15 cellular contexts compared by ENCODE assay signal in genomic region chr2:108477062-108477461, GRCh38. TPM values are rescaled to one million over a fixed set of nuclear protein-coding genes. Genes with fewer than 3 reads are reported as not detected.
DNase-seq lines count a peak whose midpoint lies in the region; ATAC-seq and TF ChIP-seq lines count a peak whose summit lies in the region.
"Had no signal": no experiment of that assay in that cellular context is flagged by ENCODE, and none has a peak within 500 bp of the region (broad histone marks: within the 10 kb centered on the region; RNA-seq: fewer than 3 reads in every experiment).

No MANE protein-coding gene starts in this region.

- H4K20me1 ChIP-seq in GM23338 (replicated peaks; ENCODE audit: insufficient read depth) = no peaks in the 10 kb centered on the region

- H3K27me3 ChIP-seq in CD8-positive, alpha-beta T cell (ENCODE audit: insufficient read depth, low read length) = no peaks in the 10 kb centered on the region
- H3K27me3 ChIP-seq in GM23338 (ENCODE audit: insufficient read depth) (no peaks in the 10 kb centered on the region), endodermal cell (ENCODE audit: control insufficient read depth, insufficient read depth, low read length, poor library complexity, severe bottlenecking) (no peaks in the 10 kb centered on the region)
- H3K27me3 ChIP-seq: BE2C had no signal

- H3K27ac ChIP-seq in CD8-positive, alpha-beta T cell (ENCODE audit: low read depth, low read length) = no peak overlapping the region
- H3K27ac ChIP-seq in GM23338 (ENCODE audit: low read depth) = no peak overlapping the region
- no peak overlapping the region for H3K27ac ChIP-seq in endodermal cell (ENCODE audit: low read depth, low read length)

- no peaks in the 10 kb centered on the region for H3K9me2 ChIP-seq in GM23338 (ENCODE audit: insufficient read depth)

- intact Hi-C loops in activated naive CD4-positive, alpha-beta T cell treated with anti-CD3 and anti-CD28 coated beads for 36 hours (cut with micrococcal nuclease) = loop anchor here (1.0 kb wide), 1 partner anchor 28 kb away; the partner anchor contains the start of gene GCC2
- intact Hi-C loops in CD8-positive, alpha-beta T cell (cut with DNase I, micrococcal nuclease) = loop anchor here in 1 of 2 experiments (10.0 kb wide), 1 partner anchor 298 kb away; no protein-coding TSS in a partner anchor

- no peaks in the 10 kb centered on the region for H3K9me3 Mint-ChIP-seq in activated naive CD4-positive, alpha-beta T cell treated with anti-CD3 and anti-CD28 coated beads for 36 hours
- H3K9me3 Mint-ChIP-seq in activated naive CD4-positive, alpha-beta T cell treated with anti-CD3 and anti-CD28 coated beads, Interleukin-2, amount 10 ng/mL, durations not matched to agents 7 days and 5 days = no peaks in the 10 kb centered on the region
- no peaks in the 10 kb centered on the region for H3K9me3 Mint-ChIP-seq in CD8-positive, alpha-beta T cell
- H3K9me3 Mint-ChIP-seq in GM23338 (no peaks in the 10 kb centered on the region), endodermal cell (no peaks in the 10 kb centered on the region)
- H3K9me3 Mint-ChIP-seq: CD4-positive, CD25-positive, alpha-beta regulatory T cell had no signal

- no peak overlapping the region for H2AFZ ChIP-seq in GM23338

- no peak for TF ChIP-seq CTCF in CD8-positive, alpha-beta T cell (IDR thresholded peaks at IDR 0.05)
- no peak for TF ChIP-seq CTCF in GM23338 (conservative IDR thresholded peaks at IDR 0.05; ENCODE audit: low read depth in 2 of 2)
- TF ChIP-seq CTCF in endodermal cell (conservative IDR thresholded peaks at IDR 0.05) = no peak

- POLR2A ChIA-PET in CD8-positive, alpha-beta T cell (lab: Charles Lee) = no interaction called here

- H3K36me3 Mint-ChIP-seq in activated naive CD4-positive, alpha-beta T cell treated with anti-CD3 and anti-CD28 coated beads for 36 hours (ENCODE audit: low read depth) = peaks cover 35% of the 10 kb centered on the region
- H3K36me3 Mint-ChIP-seq in activated naive CD4-positive, alpha-beta T cell treated with anti-CD3 and anti-CD28 coated beads, Interleukin-2, amount 10 ng/mL, durations not matched to agents 7 days and 5 days = peaks cover 52% of the 10 kb centered on the region
- peaks cover 83% of the 10 kb centered on the region for H3K36me3 Mint-ChIP-seq in CD8-positive, alpha-beta T cell
- H3K36me3 Mint-ChIP-seq in GM23338 (ENCODE audit: low read depth) = peaks cover 66% of the 10 kb centered on the region
- peaks cover 62% of the 10 kb centered on the region for H3K36me3 Mint-ChIP-seq in endodermal cell (ENCODE audit: low read depth)

- 81 to 100% methylated on average over 1 of the region's 1 CpG for WGBS in endodermal cell (ENCODE audit: insufficient coverage in 1 of 2, insufficient read length in 1 of 2), 2 experiments

- H3K27me3 Mint-ChIP-seq in activated naive CD4-positive, alpha-beta T cell treated with anti-CD3 and anti-CD28 coated beads for 36 hours (ENCODE audit: low read depth) = no peaks in the 10 kb centered on the region
- no peaks in the 10 kb centered on the region for H3K27me3 Mint-ChIP-seq in activated naive CD4-positive, alpha-beta T cell treated with anti-CD3 and anti-CD28 coated beads, Interleukin-2, amount 10 ng/mL, durations not matched to agents 7 days and 5 days
- no peaks in the 10 kb centered on the region for H3K27me3 Mint-ChIP-seq in CD8-positive, alpha-beta T cell (ENCODE audit: low read depth)
- H3K27me3 Mint-ChIP-seq in GM23338 (ENCODE audit: insufficient read depth, low read depth, poor library complexity) = peaks cover 3% of the 10 kb centered on the region
- no peaks in the 10 kb centered on the region for H3K27me3 Mint-ChIP-seq in endodermal cell (ENCODE audit: insufficient read depth)
- H3K27me3 Mint-ChIP-seq: CD4-positive, CD25-positive, alpha-beta regulatory T cell had no signal

- DNase-seq in activated naive CD4-positive, alpha-beta T cell treated with anti-CD3 and anti-CD28 coated beads for 36 hours = no peak
- DNase-seq in activated naive CD4-positive, alpha-beta T cell treated with anti-CD3 and anti-CD28 coated beads, Interleukin-2, amount 10 ng/mL, durations not matched to agents 7 days and 5 days = no peak
- no peak for DNase-seq in CD8-positive, alpha-beta T cell
- DNase-seq in GM23338 (ENCODE audit: low spot score) = no peak
- no peak for DNase-seq in endodermal cell
- DNase-seq in NCI-H2081 treated with DMSO at 0.1 percent for 48 hours (lab: John Stamatoyannopoulos, UW) = no peak
- DNase-seq: ACHN; BE2C; C1 segment of cervical spinal cord; CD4-positive, CD25-positive, alpha-beta regulatory T cell; DMS79 treated with DMSO at 0.1 percent for 48 hours; GF-D8; GOT3; H7; IMR-90 had no signal

- H3K27ac Mint-ChIP-seq in activated naive CD4-positive, alpha-beta T cell treated with anti-CD3 and anti-CD28 coated beads for 36 hours = peak overlapping the region; percentile 70
- H3K27ac Mint-ChIP-seq in activated naive CD4-positive, alpha-beta T cell treated with anti-CD3 and anti-CD28 coated beads, Interleukin-2, amount 10 ng/mL, durations not matched to agents 7 days and 5 days = no peak overlapping the region
- H3K27ac Mint-ChIP-seq in CD8-positive, alpha-beta T cell = peak overlapping the region; percentile 77
- peak overlapping the region; percentile 63 for H3K27ac Mint-ChIP-seq in GM23338
- peak overlapping the region; percentile 54 for H3K27ac Mint-ChIP-seq in endodermal cell

- no peaks in the 10 kb centered on the region for H3K79me2 ChIP-seq in GM23338 (replicated peaks; ENCODE audit: insufficient read depth)

- ATAC-seq in CD8-positive, alpha-beta T cell = no peak
- ATAC-seq in GM23338 = no peak

- H3K4me3 Mint-ChIP-seq in activated naive CD4-positive, alpha-beta T cell treated with anti-CD3 and anti-CD28 coated beads for 36 hours = no peak overlapping the region
- no peak overlapping the region for H3K4me3 Mint-ChIP-seq in activated naive CD4-positive, alpha-beta T cell treated with anti-CD3 and anti-CD28 coated beads, Interleukin-2, amount 10 ng/mL, durations not matched to agents 7 days and 5 days
- H3K4me3 Mint-ChIP-seq in CD8-positive, alpha-beta T cell = no peak overlapping the region
- no peak overlapping the region for H3K4me3 Mint-ChIP-seq in GM23338
- no peak overlapping the region for H3K4me3 Mint-ChIP-seq in endodermal cell
- H3K4me3 Mint-ChIP-seq: CD4-positive, CD25-positive, alpha-beta regulatory T cell had no signal

- no peak overlapping the region for H3K4me2 ChIP-seq in GM23338

- no peak overlapping the region for H3K9ac ChIP-seq in endodermal cell (ENCODE audit: extremely low read depth, low read length, poor library complexity, severe bottlenecking)

- no peaks in the 10 kb centered on the region for H3F3A ChIP-seq in GM23338 (replicated peaks; ENCODE audit: low read depth)

- CTCF ChIA-PET in activated naive CD4-positive, alpha-beta T cell treated with anti-CD3 and anti-CD28 coated beads for 36 hours (lab: Charles Lee) = no interaction called here
- CTCF ChIA-PET in activated naive CD4-positive, alpha-beta T cell treated with anti-CD3 and anti-CD28 coated beads, Interleukin-2, amount 10 ng/mL, durations not matched to agents 7 days and 5 days (lab: Charles Lee) = no interaction called here
- CTCF ChIA-PET in CD8-positive, alpha-beta T cell (lab: Charles Lee) = interaction anchor here (1.5 kb wide), 1 partner anchor 9 kb away, joined by 3 read pairs; no protein-coding TSS in a partner anchor

- H3K36me3 ChIP-seq in CD8-positive, alpha-beta T cell (ENCODE audit: insufficient read depth, low read length) = peaks cover 66% of the 10 kb centered on the region
- H3K36me3 ChIP-seq in GM23338 (ENCODE audit: insufficient read depth) (peaks cover 22% of the 10 kb centered on the region; the same call in 1 of the 2 replicates), endodermal cell (ENCODE audit: control insufficient read depth, insufficient read depth, low read length) (peaks cover 76% of the 10 kb centered on the region)
- H3K36me3 ChIP-seq: BE2C had no signal

- no peak overlapping the region for H3K4me3 ChIP-seq in CD8-positive, alpha-beta T cell (ENCODE audit: low read depth, low read length)
- H3K4me3 ChIP-seq in GM23338 (no peak overlapping the region), endodermal cell (ENCODE audit: low read length) (no peak overlapping the region)

- no peaks in the 10 kb centered on the region for H3K4me1 ChIP-seq in CD8-positive, alpha-beta T cell (ENCODE audit: insufficient read depth, low read length)
- H3K4me1 ChIP-seq in GM23338 (ENCODE audit: insufficient read depth) (no peaks in the 10 kb centered on the region), endodermal cell (ENCODE audit: control insufficient read depth, insufficient read depth, low read length) (no peaks in the 10 kb centered on the region)
- H3K4me1 ChIP-seq: BE2C had no signal

- H3K4me1 Mint-ChIP-seq in activated naive CD4-positive, alpha-beta T cell treated with anti-CD3 and anti-CD28 coated beads for 36 hours (ENCODE audit: low read depth) = peaks cover 7% of the 10 kb centered on the region
- H3K4me1 Mint-ChIP-seq in activated naive CD4-positive, alpha-beta T cell treated with anti-CD3 and anti-CD28 coated beads, Interleukin-2, amount 10 ng/mL, durations not matched to agents 7 days and 5 days = no peaks in the 10 kb centered on the region
- H3K4me1 Mint-ChIP-seq in CD8-positive, alpha-beta T cell (ENCODE audit: low read depth) = peaks cover 2% of the 10 kb centered on the region
- H3K4me1 Mint-ChIP-seq in GM23338 (peaks cover 9% of the 10 kb centered on the region; the same call in 2 of the 3 replicates), endodermal cell (peaks cover 10% of the 10 kb centered on the region)

- H3K9me3 ChIP-seq in CD8-positive, alpha-beta T cell (ENCODE audit: low read length) = no peaks in the 10 kb centered on the region
- H3K9me3 ChIP-seq in endodermal cell (ENCODE audit: control insufficient read depth, low read length) = peaks cover 3% of the 10 kb centered on the region
- H3K9me3 ChIP-seq: BE2C had no signal

TF ChIP-seq in GM23338, 12 proteins besides CTCF, POLR2A, EP300 and RAD21 (continues in another document):
- TF ChIP-seq CREB1 (CRISPR knock-in tag; IDR thresholded peaks at IDR 0.05; ENCODE audit: low read depth) (no peak), JUNB (IDR thresholded peaks at IDR 0.05; ENCODE audit: unreplicated experiment) (no peak), EZH2 (IDR thresholded peaks at IDR 0.05; ENCODE audit: low read depth, unreplicated experiment) (no peak)

RNA-seq across cellular contexts. Expression of gene GCC2, which starts 28.1 kb away (rescaled TPM):
- total RNA-seq in activated naive CD4-positive, alpha-beta T cell treated with anti-CD3 and anti-CD28 coated beads for 36 hours = 10 to 100 TPM; 33.5 to 39.4 TPM
- 100 to 1,000 TPM; 147 to 157 TPM for total RNA-seq in CD8-positive, alpha-beta T cell
- 36.2 and 43.4 TPM in 2 replicates for total RNA-seq in GM23338 (2014; rRNA removed; shearing (Covaris generic))
- polyA plus RNA-seq in GM23338 (2016; fragmentation: Nextera tagmentation; extraction: Ambion mirVana) = 122 and 172 TPM in 2 replicates
- 10 to 100 TPM; 57.0 to 59.9 TPM for total RNA-seq in endodermal cell
- 24.0 TPM for polyA plus RNA-seq in endodermal cell (2013, experiment 1 of 2)
- 26.3 TPM for polyA plus RNA-seq in endodermal cell (2013, experiment 2 of 2)

RNA-seq across cellular contexts. Expression of gene LIMS1, which starts 57.2 kb away (rescaled TPM):
- 10 to 100 TPM; 43.8 to 47.1 TPM for total RNA-seq in activated naive CD4-positive, alpha-beta T cell treated with anti-CD3 and anti-CD28 coated beads for 36 hours
- total RNA-seq in CD8-positive, alpha-beta T cell = 10 to 100 TPM; 10.1 to 10.6 TPM
- total RNA-seq in GM23338 (2014; rRNA removed; shearing (Covaris generic)) = 30.9 and 36.9 TPM in 2 replicates
- 28.6 and 32.4 TPM in 2 replicates for polyA plus RNA-seq in GM23338 (2016; fragmentation: Nextera tagmentation; extraction: Ambion mirVana)
- total RNA-seq in endodermal cell = 10 to 100 TPM; 45.9 to 46.6 TPM
- polyA plus RNA-seq in endodermal cell (2013, experiment 1 of 2) = 25.5 TPM
- 27.3 TPM for polyA plus RNA-seq in endodermal cell (2013, experiment 2 of 2)
